In genomic region chr6:53154794-53155193, GRCh38 we compare ENCODE assay signal across 30 cellular contexts. TPM values are rescaled to one million over a fixed set of nuclear protein-coding genes. Genes with fewer than 3 reads are reported as not detected.
"Had no signal": no experiment of that assay in that cellular context is flagged by ENCODE, and none has a peak within 500 bp of the region (broad histone marks: within the 10 kb centered on the region; RNA-seq: fewer than 3 reads in every experiment).

No MANE protein-coding gene starts in this region.

- H3K4me3 Mint-ChIP-seq: endodermal cell; mesothelial cell of epicardium; natural killer cell; neural crest cell; stimulated activated effector memory CD8-positive, alpha-beta T cell treated with anti-CD3 and anti-CD28 coated beads, Interleukin-12 subunit alpha, Interleukin-12 subunit beta, amount 100 ng/mL, for 72 hours; stimulated activated naive CD8-positive, alpha-beta T cell treated with anti-CD3 and anti-CD28 coated beads, Interleukin-15, Interleukin-2, amounts not matched to agents 100 ng/mL and 50 ng/mL, for 24 hours had no signal

- H3K27me3 Mint-ChIP-seq: progenitor cell of endocrine pancreas had no signal

- H3K36me3 Mint-ChIP-seq: mesothelial cell of epicardium; natural killer cell; stimulated activated effector memory CD8-positive, alpha-beta T cell treated with anti-CD3 and anti-CD28 coated beads, Interleukin-12 subunit alpha, Interleukin-12 subunit beta, amount 100 ng/mL, for 72 hours had no signal

- H3K27ac Mint-ChIP-seq: endodermal cell; mesothelial cell of epicardium; natural killer cell; progenitor cell of endocrine pancreas; stimulated activated effector memory CD8-positive, alpha-beta T cell treated with anti-CD3 and anti-CD28 coated beads, Interleukin-12 subunit alpha, Interleukin-12 subunit beta, amount 100 ng/mL, for 72 hours; stimulated activated naive CD8-positive, alpha-beta T cell treated with anti-CD3 and anti-CD28 coated beads, Interleukin-15, Interleukin-2, amounts not matched to agents 100 ng/mL and 50 ng/mL, for 24 hours had no signal

- DNase-seq: caudate nucleus; colonic mucosa; dermis blood vessel endothelial cell; endodermal cell; erythroblast; foreskin keratinocyte; heart left ventricle; islet precursor cell; mammary epithelial cell; natural killer cell; pancreas; right cardiac atrium; stimulated activated CD4-positive, alpha-beta T cell treated with anti-CD3 and anti-CD28 coated beads, Interleukin-4, amount 100 ng/mL, for 1 hour; stimulated activated CD8-positive, alpha-beta memory T cell treated with anti-CD3 and anti-CD28 coated beads, Interleukin-4, amount 100 ng/mL, for 48 hours; testis had no signal

- H3K9me3 ChIP-seq: colonic mucosa, heart left ventricle, pancreas, testis, tibial nerve had no signal

- H3K27ac ChIP-seq: colonic mucosa, foreskin keratinocyte, heart left ventricle, pancreas, testis, tibial nerve had no signal

- H3K4me1 ChIP-seq: colonic mucosa, foreskin keratinocyte, heart left ventricle, pancreas, testis, tibial nerve had no signal

- H3K4me3 ChIP-seq: colonic mucosa, heart left ventricle, pancreas, testis, tibial nerve had no signal

- H3K4me1 Mint-ChIP-seq: endodermal cell; mesothelial cell of epicardium; natural killer cell; neural crest cell; stimulated activated effector memory CD8-positive, alpha-beta T cell treated with anti-CD3 and anti-CD28 coated beads, Interleukin-12 subunit alpha, Interleukin-12 subunit beta, amount 100 ng/mL, for 72 hours had no signal

- H3K27me3 ChIP-seq: colonic mucosa, foreskin keratinocyte, heart left ventricle, pancreas, testis, tibial nerve had no signal

- H3K9me3 Mint-ChIP-seq: endodermal cell; mesothelial cell of epicardium; natural killer cell; neural crest cell; stimulated activated effector memory CD8-positive, alpha-beta T cell treated with anti-CD3 and anti-CD28 coated beads, Interleukin-12 subunit alpha, Interleukin-12 subunit beta, amount 100 ng/mL, for 72 hours; stimulated activated naive CD8-positive, alpha-beta T cell treated with anti-CD3 and anti-CD28 coated beads, Interleukin-15, Interleukin-2, amounts not matched to agents 100 ng/mL and 50 ng/mL, for 24 hours had no signal

- H3K36me3 ChIP-seq: colonic mucosa, heart left ventricle, pancreas, tibial nerve had no signal

- ATAC-seq: foreskin keratinocyte; heart left ventricle; left lobe of liver; natural killer cell; right cardiac atrium; stimulated activated effector memory CD8-positive, alpha-beta T cell treated with anti-CD3 and anti-CD28 coated beads, Interleukin-12 subunit alpha, Interleukin-12 subunit beta, amount 100 ng/mL, for 72 hours had no signal

RNA-seq across cellular contexts. Expression of gene GCM1, which starts 6.2 kb away (rescaled TPM):
- total RNA-seq: cerebellum, colonic mucosa, dermis blood vessel endothelial cell, endodermal cell, endothelial cell of umbilical vein, fibroblast of lung, foreskin keratinocyte, glomerular endothelial cell, heart left ventricle, left lobe of liver, lower leg skin, mammary epithelial cell, mesothelial cell of epicardium, mucosa of gallbladder, myocyte, pancreas, progenitor cell of endocrine pancreas, right cardiac atrium, ureter had no signal
- polyA plus RNA-seq: endothelial cell of umbilical vein, fibroblast of lung, foreskin keratinocyte, mammary epithelial cell, pancreas, right cardiac atrium had no signal
